Comparison of ENCODE assay signal across 7 cellular contexts in the genomic region with DNA sequence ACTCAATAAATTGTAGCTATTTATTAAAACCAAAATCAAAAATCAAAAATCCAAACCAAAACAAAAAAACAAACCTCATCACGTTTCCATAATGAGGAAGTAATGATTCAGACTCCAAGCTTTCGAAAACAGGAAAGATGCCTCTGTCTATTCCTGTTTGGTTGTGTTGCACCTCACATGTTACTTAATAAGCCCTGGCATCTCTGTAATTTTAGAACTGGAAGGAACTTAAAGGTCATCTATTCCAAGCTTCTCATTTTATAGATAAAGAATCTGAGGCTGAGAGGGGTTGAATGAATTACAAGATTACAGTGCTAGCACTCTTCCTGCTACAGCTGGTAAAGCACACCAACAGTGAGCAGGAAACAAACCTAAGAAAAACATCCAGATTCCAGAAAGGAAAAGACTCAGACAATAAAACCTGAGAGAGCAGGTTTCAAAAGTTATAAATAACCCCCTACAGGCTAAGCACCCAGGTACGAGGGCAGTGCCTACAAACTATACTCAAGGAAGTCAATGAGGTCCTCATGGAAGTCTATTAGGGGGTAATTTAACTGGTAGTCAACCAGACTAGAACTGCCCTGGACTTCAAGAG. TPM values are rescaled to one million over a fixed set of nuclear protein-coding genes. Genes with fewer than 3 reads are reported as not detected.
DNase-seq lines count a peak whose midpoint lies in the region; ATAC-seq and TF ChIP-seq lines count a peak whose summit lies in the region.
"Not testable (repeated sequence)": the region's sequence is repeated elsewhere in the genome, so short reads cannot be mapped to it uniquely, and the experiment has no call there.

No MANE protein-coding gene starts in this region.

- H3K4me3 ChIP-seq in colonic mucosa, mucosa of descending colon, upper lobe of right lung: not testable (repeated sequence)
- H3K4me3 ChIP-seq in psoas muscle = peak overlapping the region; percentile 36

- TF ChIP-seq CTCF in colonic mucosa (IDR thresholded peaks at IDR 0.05); mucosa of descending colon (IDR thresholded peaks at IDR 0.05); psoas muscle (IDR thresholded peaks at IDR 0.05); upper lobe of right lung (IDR thresholded peaks at IDR 0.05): not testable (repeated sequence)

- H3K36me3 ChIP-seq in colonic mucosa; mucosa of descending colon (ENCODE audit: low read depth); psoas muscle (ENCODE audit: insufficient read depth in 1 of 2, low read depth in 1 of 2); upper lobe of right lung: not testable (repeated sequence)

- H3K27ac ChIP-seq in colonic mucosa (peak overlapping the region; percentile 86), psoas muscle (peak overlapping the region; percentile 91)
- H3K27ac ChIP-seq in upper lobe of right lung = not testable (repeated sequence)

- H3K9me3 ChIP-seq in colonic mucosa, mucosa of descending colon, psoas muscle, upper lobe of right lung: not testable (repeated sequence)

- intact Hi-C loops in colonic mucosa (cut with DNase I); Right ventricle myocardium inferior (cut with DNase I); left ventricle myocardium superior (cut with micrococcal nuclease); mucosa of descending colon (cut with DNase I, micrococcal nuclease); psoas muscle (cut with DNase I); upper lobe of right lung (cut with DNase I): not testable (repeated sequence)

- peak; percentile 61 for ATAC-seq in Right ventricle myocardium inferior
- ATAC-seq in left ventricle myocardium superior = peak; percentile 56
- ATAC-seq in mucosa of descending colon = peak; percentile 55
- ATAC-seq in psoas muscle = peak; percentile 36 to 75 (median 72)
- ATAC-seq in upper lobe of right lung = peak; percentile 37

- not testable (repeated sequence) for H3K4me1 ChIP-seq in colonic mucosa; mucosa of descending colon (ENCODE audit: low read depth); psoas muscle; upper lobe of right lung

- 6 to 21% (median 18%) methylated on average over 1 of the region's 3 CpGs for WGBS in psoas muscle, 3 donors

- DNase-seq in KG1 (lab: John Stamatoyannopoulos, UW) = peak; percentile 14
- not testable (repeated sequence) for DNase-seq in colonic mucosa; Right ventricle myocardium inferior (ENCODE audit: missing footprints); left ventricle myocardium superior; mucosa of descending colon; psoas muscle; upper lobe of right lung

- not testable (repeated sequence) for H3K9ac ChIP-seq in colonic mucosa (ENCODE audit: low read depth in 2 of 2, low read length in 2 of 2)

- not testable (repeated sequence) for H3K27me3 ChIP-seq in colonic mucosa; psoas muscle (ENCODE audit: insufficient read depth in 3 of 3, low read length in 2 of 3); upper lobe of right lung

RNA-seq across cellular contexts. Expression of a gene that starts 5.4 kb away (rescaled TPM):
- total RNA-seq in colonic mucosa (10 to 100 TPM; 63.7 to 72.6 TPM), Right ventricle myocardium inferior (91.6 TPM), left ventricle myocardium superior (114 TPM), mucosa of descending colon (10 to 100 TPM; 69.2 to 93.0 (median 73.8) TPM), psoas muscle (10 to 100 TPM; 65.3 to 90.8 (median 80.1) TPM), upper lobe of right lung (28.5 TPM)
- polyA plus RNA-seq in psoas muscle = 10 to 100 TPM; 17.7 to 72.6 (median 29.6) TPM
